26 cellular contexts compared by ENCODE assay signal in genomic region chr16:35752773-35753558, GRCh38.
A peak's percentile ranks its signal among the peaks of the same experiment; 100 is the strongest.
DNase-seq lines count a peak whose midpoint lies in the region; ATAC-seq and TF ChIP-seq lines count a peak whose summit lies in the region.
"Had no signal": no experiment of that assay in that cellular context is flagged by ENCODE, and none has a peak within 500 bp of the region (broad histone marks: within the 10 kb centered on the region; RNA-seq: fewer than 3 reads in every experiment).

No MANE protein-coding gene starts in this region.

- DNase-seq in cardiac septum (ENCODE audit: low spot score) (peak; percentile 67), right cardiac atrium (no peak), esophagus muscularis mucosa (ENCODE audit: extremely low spot score) (peak; percentile 79), osteocyte (ENCODE audit: extremely low spot score, unreplicated experiment) (peak; percentile 83), MM.1S (no peak), nephron progenitor cell (no peak), NCI-H82 treated with DMSO at 0.1 percent for 48 hours (lab: John Stamatoyannopoulos, UW; ENCODE audit: unreplicated experiment) (no peak)
- DNase-seq: BE2C; Calu3; CD8-positive, alpha-beta memory T cell; DMS79 treated with DMSO at 0.1 percent for 48 hours; GF-D8; Kasumi-1; MV-4-11; NCI-H1105; NCI-H146; NCI-H1930; NCI-H446 treated with DMSO at 0.1 percent for 48 hours; NCI-H526; NCI-H82; PC-9 had no signal

- no peak overlapping the region for H3K9ac ChIP-seq in MM.1S (ENCODE audit: low read length)

- no peak for TF ChIP-seq EP300 in esophagus muscularis mucosa (IDR thresholded peaks at IDR 0.05)

- intact Hi-C loops in cardiac septum (cut with DNase I) (no loop called here), right cardiac atrium (cut with DNase I) (no loop called here), esophagus muscularis mucosa (cut with DNase I) (no loop called here)

- H3K4me1 Mint-ChIP-seq in osteocyte (ENCODE audit: unreplicated experiment) (no peaks in the 10 kb centered on the region), nephron progenitor cell (no peaks in the 10 kb centered on the region)
- H3K4me1 Mint-ChIP-seq: CD14-positive monocyte; CD8-positive, alpha-beta memory T cell had no signal

- H3K27ac Mint-ChIP-seq in osteocyte (ENCODE audit: unreplicated experiment) (no peak overlapping the region), nephron progenitor cell (no peak overlapping the region)
- H3K27ac Mint-ChIP-seq: CD8-positive, alpha-beta memory T cell had no signal

- H4K20me1 ChIP-seq in MM.1S (ENCODE audit: insufficient read depth, low read length) = no peaks in the 10 kb centered on the region

- no peak for TF ChIP-seq CTCF in esophagus muscularis mucosa (IDR thresholded peaks at IDR 0.05)
- no peak for TF ChIP-seq CTCF in osteocyte (IDR thresholded peaks at IDR 0.05)
- TF ChIP-seq CTCF in MM.1S (IDR thresholded peaks at IDR 0.05; ENCODE audit: low read length) = no peak
- TF ChIP-seq CTCF in nephron progenitor cell (IDR thresholded peaks at IDR 0.05) = no peak

- H3K27me3 Mint-ChIP-seq in osteocyte (ENCODE audit: unreplicated experiment) (no peaks in the 10 kb centered on the region), nephron progenitor cell (ENCODE audit: low read depth, poor library complexity) (no peaks in the 10 kb centered on the region)
- H3K27me3 Mint-ChIP-seq: CD8-positive, alpha-beta memory T cell had no signal

- H3K27me3 ChIP-seq in right cardiac atrium (ENCODE audit: control insufficient read depth, insufficient read depth) (no peaks in the 10 kb centered on the region), esophagus muscularis mucosa (no peaks in the 10 kb centered on the region), MM.1S (replicated peaks; ENCODE audit: insufficient read depth, low read length) (no peaks in the 10 kb centered on the region)
- H3K27me3 ChIP-seq: BE2C, SJSA1 had no signal

- H3K79me2 ChIP-seq in MM.1S (ENCODE audit: low read length) = no peaks in the 10 kb centered on the region

- no peaks in the 10 kb centered on the region for H3K9me2 ChIP-seq in MM.1S (replicated peaks; ENCODE audit: insufficient read depth, low read length)

- WGBS in right cardiac atrium = 85% methylated on average over 22 of the region's 22 CpGs
- whole genome bisulfite sequencing in esophagus muscularis mucosa = 79% methylated on average over 22 of the region's 22 CpGs

- no peaks in the 10 kb centered on the region for H3K9me3 ChIP-seq in right cardiac atrium (ENCODE audit: control insufficient read depth, low read length)
- peaks cover 0 to 16% (median 4%) of the 10 kb centered on the region in 4 donors for H3K9me3 ChIP-seq in esophagus muscularis mucosa
- H3K9me3 ChIP-seq in MM.1S (replicated peaks; ENCODE audit: insufficient read depth, low read length) = no peaks in the 10 kb centered on the region
- H3K9me3 ChIP-seq: BE2C, SJSA1 had no signal

- no peak overlapping the region for H2AFZ ChIP-seq in MM.1S (ENCODE audit: low read length)
- H2AFZ ChIP-seq: PC-9 had no signal

- no peak for TF ChIP-seq POLR2A in esophagus muscularis mucosa (IDR thresholded peaks at IDR 0.05; ENCODE audit: low read depth)

- ATAC-seq in right cardiac atrium = no peak
- ATAC-seq: HepG2, Right ventricle myocardium inferior had no signal

- H3K9me3 Mint-ChIP-seq in osteocyte (ENCODE audit: unreplicated experiment) = peaks cover 15% of the 10 kb centered on the region
- peaks cover 83% of the 10 kb centered on the region for H3K9me3 Mint-ChIP-seq in nephron progenitor cell

- H3K4me3 ChIP-seq in right cardiac atrium (ENCODE audit: low read length) (no peak overlapping the region), esophagus muscularis mucosa (no peak overlapping the region), MM.1S (ENCODE audit: low read length) (no peak overlapping the region)
- H3K4me3 ChIP-seq: PC-9, SJSA1 had no signal

- no peak overlapping the region for H3K4me3 Mint-ChIP-seq in osteocyte (ENCODE audit: unreplicated experiment)
- H3K4me3 Mint-ChIP-seq in nephron progenitor cell = no peak overlapping the region
- H3K4me3 Mint-ChIP-seq: CD14-positive monocyte; CD8-positive, alpha-beta memory T cell had no signal

- H3K36me3 ChIP-seq in esophagus muscularis mucosa (no peaks in the 10 kb centered on the region), MM.1S (replicated peaks; ENCODE audit: insufficient read depth, low read length) (no peaks in the 10 kb centered on the region)
- H3K36me3 ChIP-seq: BE2C, SJSA1 had no signal

- no peak overlapping the region for H3K4me2 ChIP-seq in MM.1S (ENCODE audit: low read depth, low read length)
- H3K4me2 ChIP-seq: PC-9 had no signal

- H3K27ac ChIP-seq in right cardiac atrium (ENCODE audit: low read length) (no peak overlapping the region), esophagus muscularis mucosa (replicated peaks in 1 of 4) (no peak overlapping the region), MM.1S (ENCODE audit: low read length) (no peak overlapping the region)
- H3K27ac ChIP-seq: 22Rv1, PC-9, SJSA1 had no signal

- H3K4me1 ChIP-seq in right cardiac atrium (ENCODE audit: control insufficient read depth, insufficient read depth, low read length) = no peaks in the 10 kb centered on the region
- no peaks in the 10 kb centered on the region for H3K4me1 ChIP-seq in esophagus muscularis mucosa
- no peaks in the 10 kb centered on the region for H3K4me1 ChIP-seq in MM.1S (ENCODE audit: low read length)
- H3K4me1 ChIP-seq: BE2C, SJSA1 had no signal

- H3K36me3 Mint-ChIP-seq in osteocyte (ENCODE audit: unreplicated experiment) (no peaks in the 10 kb centered on the region), nephron progenitor cell (ENCODE audit: low read depth) (peaks cover 5% of the 10 kb centered on the region)
- H3K36me3 Mint-ChIP-seq: CD14-positive monocyte; CD8-positive, alpha-beta memory T cell had no signal

- no peaks in the 10 kb centered on the region for H3F3A ChIP-seq in MM.1S (ENCODE audit: insufficient read depth, low read length)

Comparison
In these comparisons a context has a peak if more than half of its experiments do, and no peak if none do; other contexts are left out.
1. DNase-seq: peak in cardiac septum (single experiment), esophagus muscularis mucosa (single experiment) and osteocyte (single experiment); none in right cardiac atrium (0 of 3), MM.1S (single experiment), nephron progenitor cell (single experiment) and NCI-H82 treated with DMSO at 0.1 percent for 48 hours (single experiment).